In genomic region chr11:14418801-14419417, GRCh38 we compare ENCODE assay signal across 8 cellular contexts. TPM values are rescaled to one million over a fixed set of nuclear protein-coding genes. Genes with fewer than 3 reads are reported as not detected.
DNase-seq lines count a peak whose midpoint lies in the region; ATAC-seq and TF ChIP-seq lines count a peak whose summit lies in the region.

No MANE protein-coding gene starts in this region.

- no peak for ATAC-seq in activated CD4-positive, alpha-beta T cell treated with anti-CD3 and anti-CD28 coated beads for 36 hours
- no peak for ATAC-seq in HG03135 (IDR thresholded peaks at IDR 0.05; ENCODE audit: unreplicated experiment)

- no peaks in the 10 kb centered on the region for H3K27me3 Mint-ChIP-seq in activated CD4-positive, alpha-beta T cell treated with anti-CD3 and anti-CD28 coated beads for 36 hours
- peaks cover 5% of the 10 kb centered on the region for H3K27me3 Mint-ChIP-seq in endothelial cell (ENCODE audit: unreplicated experiment)
- no peaks in the 10 kb centered on the region for H3K27me3 Mint-ChIP-seq in activated T-helper 1 cell treated with anti-CD3 and anti-CD28 coated beads, Interleukin-12 subunit alpha, Interleukin-12 subunit beta, Interleukin-2, Interleukin-4 antibody, amounts not matched to agents 30 ng/mL and 10 ng/mL and 1 ng/mL, durations not matched to agents 14 hours and 24 hours and 36 hours (ENCODE audit: insufficient read depth)

- H3K4me1 Mint-ChIP-seq in activated CD4-positive, alpha-beta T cell treated with anti-CD3 and anti-CD28 coated beads for 36 hours, result peaks cover 32% of the 10 kb centered on the region
- H3K4me1 Mint-ChIP-seq in endothelial cell (ENCODE audit: unreplicated experiment), result peaks cover 22% of the 10 kb centered on the region
- H3K4me1 Mint-ChIP-seq in activated T-helper 1 cell treated with anti-CD3 and anti-CD28 coated beads, Interleukin-12 subunit alpha, Interleukin-12 subunit beta, Interleukin-2, Interleukin-4 antibody, amounts not matched to agents 30 ng/mL and 10 ng/mL and 1 ng/mL, durations not matched to agents 14 hours and 24 hours and 36 hours (ENCODE audit: low read depth), result peaks cover 49% of the 10 kb centered on the region

- H3K27ac ChIP-seq in subcutaneous abdominal adipose tissue (ENCODE audit: low read depth, low read length), result peak overlapping the region; percentile 77

- POLR2A ChIA-PET in activated CD4-positive, alpha-beta T cell treated with anti-CD3 and anti-CD28 coated beads for 36 hours (lab: Charles Lee), result no interaction called here

- TF ChIP-seq CTCF in endothelial cell (IDR thresholded peaks at IDR 0.05; ENCODE audit: unreplicated experiment), result peak; percentile 51

- H3K27me3 ChIP-seq in subcutaneous abdominal adipose tissue (ENCODE audit: control insufficient read depth in 5 of 5, insufficient read depth in 4 of 5, low read length in 5 of 5), result no peaks in the 10 kb centered on the region

- peaks cover 5 to 44% (median 37%) of the 10 kb centered on the region in 5 donors for H3K4me1 ChIP-seq in subcutaneous abdominal adipose tissue (ENCODE audit: control insufficient read depth in 5 of 5, insufficient read depth in 5 of 5, low read length in 5 of 5)

- H3K4me3 Mint-ChIP-seq in activated CD4-positive, alpha-beta T cell treated with anti-CD3 and anti-CD28 coated beads for 36 hours, result no peak overlapping the region
- H3K4me3 Mint-ChIP-seq in endothelial cell (ENCODE audit: unreplicated experiment), result no peak overlapping the region
- H3K4me3 Mint-ChIP-seq in activated T-helper 1 cell treated with anti-CD3 and anti-CD28 coated beads, Interleukin-12 subunit alpha, Interleukin-12 subunit beta, Interleukin-2, Interleukin-4 antibody, amounts not matched to agents 30 ng/mL and 10 ng/mL and 1 ng/mL, durations not matched to agents 14 hours and 24 hours and 36 hours, result no peak overlapping the region

- H3K4me3 ChIP-seq in subcutaneous abdominal adipose tissue (ENCODE audit: low read depth in 1 of 5, low read length in 5 of 5), result no peak overlapping the region

- H3K9me3 ChIP-seq in subcutaneous abdominal adipose tissue (ENCODE audit: control insufficient read depth in 5 of 5, low read length in 5 of 5), result no peaks in the 10 kb centered on the region

- H3K36me3 ChIP-seq in subcutaneous abdominal adipose tissue (ENCODE audit: control insufficient read depth in 5 of 5, insufficient read depth in 5 of 5, low read length in 5 of 5), result no peaks in the 10 kb centered on the region

- H3K9ac ChIP-seq in subcutaneous abdominal adipose tissue (ENCODE audit: low read length in 5 of 5), result no peak overlapping the region

- intact Hi-C loops in activated CD4-positive, alpha-beta T cell treated with anti-CD3 and anti-CD28 coated beads for 36 hours (cut with DNase I, micrococcal nuclease), result loop anchor here (1.0 to 5.0 kb wide), 3 partner anchors 47 to 119 kb away; partner anchors contain the start of gene RRAS2 (in 1 of the 2)
- intact Hi-C loops in activated T-helper 1 cell treated with anti-CD3 and anti-CD28 coated beads, Interleukin-12 subunit alpha, Interleukin-12 subunit beta, Interleukin-2, Interleukin-4 antibody, amounts not matched to agents 30 ng/mL and 10 ng/mL and 1 ng/mL, durations not matched to agents 14 hours and 24 hours and 36 hours (cut with micrococcal nuclease), result loop anchor here (1.0 to 5.0 kb wide), 2 partner anchors 119 to 342 kb away; no protein-coding TSS in a partner anchor

- no peaks in the 10 kb centered on the region for H3K36me3 Mint-ChIP-seq in activated CD4-positive, alpha-beta T cell treated with anti-CD3 and anti-CD28 coated beads for 36 hours (ENCODE audit: low read depth)
- no peaks in the 10 kb centered on the region for H3K36me3 Mint-ChIP-seq in endothelial cell (ENCODE audit: low read depth, unreplicated experiment)
- peaks cover 2% of the 10 kb centered on the region for H3K36me3 Mint-ChIP-seq in activated T-helper 1 cell treated with anti-CD3 and anti-CD28 coated beads, Interleukin-12 subunit alpha, Interleukin-12 subunit beta, Interleukin-2, Interleukin-4 antibody, amounts not matched to agents 30 ng/mL and 10 ng/mL and 1 ng/mL, durations not matched to agents 14 hours and 24 hours and 36 hours (ENCODE audit: low read depth)

- H3K27ac Mint-ChIP-seq in activated CD4-positive, alpha-beta T cell treated with anti-CD3 and anti-CD28 coated beads for 36 hours, result no peak overlapping the region
- no peak overlapping the region for H3K27ac Mint-ChIP-seq in endothelial cell (ENCODE audit: unreplicated experiment)
- H3K27ac Mint-ChIP-seq in activated T-helper 1 cell treated with anti-CD3 and anti-CD28 coated beads, Interleukin-12 subunit alpha, Interleukin-12 subunit beta, Interleukin-2, Interleukin-4 antibody, amounts not matched to agents 30 ng/mL and 10 ng/mL and 1 ng/mL, durations not matched to agents 14 hours and 24 hours and 36 hours, result no peak overlapping the region

- peak; percentile 17 for DNase-seq in activated CD4-positive, alpha-beta T cell treated with anti-CD3 and anti-CD28 coated beads for 36 hours
- no peak for DNase-seq in activated CD4-positive, alpha-beta T cell treated with anti-CD3 and anti-CD28 coated beads for 48 hours
- DNase-seq in NCI-H345 treated with DMSO at 0.1 percent for 48 hours (lab: John Stamatoyannopoulos, UW; ENCODE audit: unreplicated experiment) (peak; percentile 19), endothelial cell (ENCODE audit: low spot score) (no peak), NK-92 (lab: John Stamatoyannopoulos, UW; ENCODE audit: unreplicated experiment) (no peak)
- no peak for DNase-seq in activated T-helper 1 cell treated with anti-CD3 and anti-CD28 coated beads, Interleukin-12 subunit alpha, Interleukin-12 subunit beta, Interleukin-2, Interleukin-4 antibody, amounts not matched to agents 30 ng/mL and 10 ng/mL and 1 ng/mL, durations not matched to agents 14 hours and 24 hours and 36 hours (ENCODE audit: low spot score)

- CTCF ChIA-PET in activated CD4-positive, alpha-beta T cell treated with anti-CD3 and anti-CD28 coated beads for 36 hours (lab: Charles Lee), result interaction anchor here (0.6 to 2.1 kb wide), 12 partner anchors 28 to 1534 kb away, joined by 3 to 9 read pairs (median 4); no protein-coding TSS in a partner anchor

- no peaks in the 10 kb centered on the region for H3K9me3 Mint-ChIP-seq in activated CD4-positive, alpha-beta T cell treated with anti-CD3 and anti-CD28 coated beads for 36 hours (ENCODE audit: low read depth)
- H3K9me3 Mint-ChIP-seq in endothelial cell (ENCODE audit: unreplicated experiment), result no peaks in the 10 kb centered on the region
- no peaks in the 10 kb centered on the region for H3K9me3 Mint-ChIP-seq in activated T-helper 1 cell treated with anti-CD3 and anti-CD28 coated beads, Interleukin-12 subunit alpha, Interleukin-12 subunit beta, Interleukin-2, Interleukin-4 antibody, amounts not matched to agents 30 ng/mL and 10 ng/mL and 1 ng/mL, durations not matched to agents 14 hours and 24 hours and 36 hours

RNA-seq across cellular contexts. Expression of gene RRAS2, which starts 59.9 kb away (rescaled TPM):
- 10 to 100 TPM; 35.0 to 48.0 TPM for total RNA-seq in activated CD4-positive, alpha-beta T cell treated with anti-CD3 and anti-CD28 coated beads for 36 hours
- 59.6 TPM for total RNA-seq in endothelial cell (ENCODE audit: unreplicated experiment)
- 82.4 and 84.1 TPM in 2 replicates for total RNA-seq in activated T-helper 1 cell treated with anti-CD3 and anti-CD28 coated beads, Interleukin-12 subunit alpha, Interleukin-12 subunit beta, Interleukin-2, Interleukin-4 antibody, amounts not matched to agents 30 ng/mL and 10 ng/mL and 1 ng/mL, durations not matched to agents 14 hours and 24 hours and 36 hours

Comparison
In these comparisons a context has a peak if more than half of its experiments do, and no peak if none do; other contexts are left out.
1. DNase-seq: peak in activated CD4-positive, alpha-beta T cell treated with anti-CD3 and anti-CD28 coated beads for 36 hours (single experiment) and NCI-H345 treated with DMSO at 0.1 percent for 48 hours (single experiment); none in activated CD4-positive, alpha-beta T cell treated with anti-CD3 and anti-CD28 coated beads for 48 hours (single experiment), endothelial cell (single experiment), NK-92 (single experiment) and activated T-helper 1 cell treated with anti-CD3 and anti-CD28 coated beads, Interleukin-12 subunit alpha, Interleukin-12 subunit beta, Interleukin-2, Interleukin-4 antibody, amounts not matched to agents 30 ng/mL and 10 ng/mL and 1 ng/mL, durations not matched to agents 14 hours and 24 hours and 36 hours (single experiment).